Comparison of ENCODE assay signal across 1 cellular context in the genomic region with DNA sequence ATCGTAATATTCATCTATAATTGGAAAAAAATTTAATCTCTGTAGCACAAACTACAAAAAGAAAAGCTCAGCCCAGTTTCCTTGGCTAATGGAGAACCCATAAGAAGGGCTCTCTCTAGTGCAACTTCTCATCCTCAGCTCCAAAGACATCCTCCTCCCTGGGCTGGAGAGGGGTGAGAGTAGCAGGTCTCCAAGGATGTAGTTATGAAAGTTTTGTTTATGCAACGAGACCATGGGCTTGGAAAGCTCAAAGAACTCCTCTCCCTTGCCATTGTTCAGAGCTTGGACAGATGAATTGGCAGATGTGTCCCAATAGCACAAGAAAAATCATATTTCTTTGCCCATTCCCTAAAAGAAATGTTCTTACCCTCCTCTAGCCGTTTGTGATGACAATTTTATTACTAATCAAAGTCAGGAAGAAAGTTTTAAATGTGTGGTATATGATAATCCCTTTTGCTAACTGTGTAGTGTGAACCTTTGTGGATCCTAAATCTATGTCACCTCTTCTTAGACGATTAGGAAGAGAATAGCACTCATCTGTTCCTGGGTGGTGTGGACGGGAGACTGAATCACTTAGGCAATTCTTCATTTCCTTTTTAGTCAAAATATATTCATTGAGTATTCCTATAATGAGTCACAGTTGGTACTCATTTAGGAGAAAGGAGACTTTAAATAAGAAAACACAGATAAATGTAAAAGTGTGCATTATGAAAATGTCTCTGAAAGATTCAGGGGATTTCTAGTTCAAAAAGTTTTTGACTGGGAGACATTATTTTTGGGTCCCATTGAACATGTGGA.
TF ChIP-seq lines count a peak whose summit lies in the region.

No MANE protein-coding gene starts in this region.

TF ChIP-seq in GM12878, 131 proteins besides CTCF, POLR2A, EP300 and RAD21:
- TF ChIP-seq TARDBP (IDR thresholded peaks at IDR 0.05; ENCODE audit: borderline replicate concordance) (no peak), DPF2 (IDR thresholded peaks at IDR 0.05) (no peak), NFIC (IDR thresholded peaks at IDR 0.05; ENCODE audit: low read depth, low read length) (peak; percentile 60; the same call in 1 of the 2 replicates), JUNB (IDR thresholded peaks at IDR 0.05) (peak; percentile 81)
- TF ChIP-seq, protein P1, sequence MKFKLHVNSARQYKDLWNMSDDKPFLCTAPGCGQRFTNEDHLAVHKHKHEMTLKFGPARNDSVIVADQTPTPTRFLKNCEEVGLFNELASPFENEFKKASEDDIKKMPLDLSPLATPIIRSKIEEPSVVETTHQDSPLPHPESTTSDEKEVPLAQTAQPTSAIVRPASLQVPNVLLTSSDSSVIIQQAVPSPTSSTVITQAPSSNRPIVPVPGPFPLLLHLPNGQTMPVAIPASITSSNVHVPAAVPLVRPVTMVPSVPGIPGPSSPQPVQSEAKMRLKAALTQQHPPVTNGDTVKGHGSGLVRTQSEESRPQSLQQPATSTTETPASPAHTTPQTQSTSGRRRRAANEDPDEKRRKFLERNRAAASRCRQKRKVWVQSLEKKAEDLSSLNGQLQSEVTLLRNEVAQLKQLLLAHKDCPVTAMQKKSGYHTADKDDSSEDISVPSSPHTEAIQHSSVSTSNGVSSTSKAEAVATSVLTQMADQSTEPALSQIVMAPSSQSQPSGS (IDR thresholded peaks at IDR 0.05; ENCODE audit: low read length), result peak; percentile 29; the same call in 1 of the 2 replicates
